Comparison of ENCODE assay signal across 12 cellular contexts in the genomic region with DNA sequence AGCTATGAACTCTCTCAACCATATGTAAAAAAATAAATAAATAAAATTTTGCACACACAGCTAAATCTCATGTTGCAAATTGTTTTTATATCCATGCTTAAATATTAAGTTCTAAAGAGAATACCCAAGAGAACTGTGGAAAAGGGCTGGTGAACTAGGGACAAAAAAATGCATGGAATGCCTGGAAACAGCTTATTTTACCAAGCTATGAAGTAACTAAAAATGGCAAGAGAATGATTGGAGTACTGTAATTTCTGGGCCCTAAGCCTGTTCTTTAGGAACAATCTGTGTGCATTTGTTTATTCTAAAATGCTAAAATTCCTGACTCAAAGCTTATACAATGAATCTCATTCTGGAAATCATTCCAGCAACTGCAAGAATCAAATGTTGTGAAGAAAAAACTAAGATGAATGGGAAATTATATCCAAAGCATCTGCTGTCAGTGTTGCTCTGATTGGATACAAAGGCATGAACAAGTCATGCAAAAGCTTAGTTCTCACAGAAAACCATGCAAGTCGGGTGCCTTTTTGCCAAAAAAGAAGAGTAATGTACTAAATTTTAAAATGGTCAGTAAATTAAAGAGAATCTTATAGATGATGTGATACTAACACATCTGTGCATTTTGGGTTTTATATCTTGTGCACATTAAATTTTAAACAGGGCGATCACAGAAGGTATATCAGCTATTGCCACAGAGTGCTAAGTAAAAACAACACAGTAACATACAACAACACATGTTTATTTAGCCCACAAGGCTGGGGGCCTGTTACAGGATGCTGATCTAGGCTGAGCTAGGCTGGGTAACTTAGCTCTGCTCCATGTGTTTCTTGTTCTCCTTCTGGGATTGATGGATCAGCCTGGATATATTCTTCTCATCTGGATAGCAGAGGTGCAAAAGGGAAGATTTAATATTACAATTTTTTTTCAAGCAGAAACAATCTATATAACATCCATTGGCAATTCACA.
A peak's percentile ranks its signal among the peaks of the same experiment; 100 is the strongest.
DNase-seq lines count a peak whose midpoint lies in the region; ATAC-seq and TF ChIP-seq lines count a peak whose summit lies in the region.
"Had no signal": no experiment of that assay in that cellular context is flagged by ENCODE, and none has a peak within 500 bp of the region (broad histone marks: within the 10 kb centered on the region; RNA-seq: fewer than 3 reads in every experiment).

No MANE protein-coding gene starts in this region.

- TF ChIP-seq EP300 in sigmoid colon (IDR thresholded peaks at IDR 0.05), result no peak

- H3K36me3 ChIP-seq in MG63 (peaks cover 13% of the 10 kb centered on the region; the same call in 1 of the 2 replicates), neuron (ENCODE audit: insufficient read depth, low read length) (no peaks in the 10 kb centered on the region), sigmoid colon (no peaks in the 10 kb centered on the region)

- H3K27me3 ChIP-seq in MG63, result no peaks in the 10 kb centered on the region
- no peaks in the 10 kb centered on the region for H3K27me3 ChIP-seq in neuron (ENCODE audit: insufficient read depth, low read length)
- H3K27me3 ChIP-seq in sigmoid colon, result no peaks in the 10 kb centered on the region

- DNase-seq in AG09319 (ENCODE audit: extremely low read depth, low read depth), result peak; percentile 83
- DNase-seq in MG63, result peak; percentile 21
- DNase-seq in dermis microvascular lymphatic vessel endothelial cell (ENCODE audit: low read depth in 2 of 2), result peak; percentile 51 to 61
- DNase-seq in GM19238 (ENCODE audit: insufficient read length, low spot score), result no peak
- no peak for DNase-seq in sigmoid colon
- no peak for DNase-seq in activated naive CD4-positive, alpha-beta T cell treated with Interleukin-2 at 50 U/mL for 16 hours
- DNase-seq: activated T-cell treated with anti-CD3 and anti-CD28 coated beads, Interleukin-2, amount 50 U/mL, for 72 hours; nephron progenitor cell; SHP77; stimulated activated CD4-positive, alpha-beta T cell treated with anti-CD3 and anti-CD28 coated beads, Interleukin-2, amount 100 ng/mL, for 24 hours had no signal

- H2AFZ ChIP-seq in neuron (ENCODE audit: low read depth, low read length), result peak overlapping the region; percentile 16

- no peak for ATAC-seq in GM18517 (IDR thresholded peaks at IDR 0.05; ENCODE audit: unreplicated experiment)
- ATAC-seq: activated T-cell treated with anti-CD3 and anti-CD28 coated beads, Interleukin-2, amount 50 U/mL, for 72 hours had no signal

- no peak for TF ChIP-seq CTCF in AG09319 (IDR thresholded peaks at IDR 0.05; ENCODE audit: low read depth, low read length)
- no peak for TF ChIP-seq CTCF in sigmoid colon (IDR thresholded peaks at IDR 0.05)

- peaks cover 9% of the 10 kb centered on the region for H3K4me1 ChIP-seq in neuron (ENCODE audit: insufficient read depth, low read length)
- H3K4me1 ChIP-seq in sigmoid colon, result no peaks in the 10 kb centered on the region

- intact Hi-C loops in sigmoid colon (cut with DNase I), result no loop called here

- H3K9me3 ChIP-seq in MG63 (no peaks in the 10 kb centered on the region), neuron (ENCODE audit: low read length) (no peaks in the 10 kb centered on the region), sigmoid colon (no peaks in the 10 kb centered on the region)

- WGBS in sigmoid colon, 2 donors, result 71 to 76% methylated on average over 2 of the region's 2 CpGs

- H3K4me3 ChIP-seq in MG63 (no peak overlapping the region), neuron (ENCODE audit: low read length) (no peak overlapping the region), sigmoid colon (no peak overlapping the region)

- H3K27ac ChIP-seq in sigmoid colon, result no peak overlapping the region

- TF ChIP-seq POLR2A in sigmoid colon (IDR thresholded peaks at IDR 0.05), result no peak

Comparison
In these comparisons a context has a peak if more than half of its experiments do, and no peak if none do; other contexts are left out.
1. DNase-seq: peak in AG09319 (single experiment), MG63 (single experiment) and dermis microvascular lymphatic vessel endothelial cell (2 of 2); none in GM19238 (single experiment), sigmoid colon (single experiment) and activated naive CD4-positive, alpha-beta T cell treated with Interleukin-2 at 50 U/mL for 16 hours (single experiment).